17 cellular contexts compared by ENCODE assay signal in genomic region chr6:169445661-169446581, GRCh38.
DNase-seq lines count a peak whose midpoint lies in the region; ATAC-seq and TF ChIP-seq lines count a peak whose summit lies in the region.
"Had no signal": no experiment of that assay in that cellular context is flagged by ENCODE, and none has a peak within 500 bp of the region (broad histone marks: within the 10 kb centered on the region; RNA-seq: fewer than 3 reads in every experiment).

No MANE protein-coding gene starts in this region.

- no peaks in the 10 kb centered on the region for H3K9me3 ChIP-seq in suprapubic skin
- H3K9me3 ChIP-seq: left ventricle myocardium inferior had no signal

- POLR2A ChIA-PET in GM10248 (lab: Yijun Ruan, JAX) = no interaction called here

- TF ChIP-seq EP300 in suprapubic skin (IDR thresholded peaks at IDR 0.05) = no peak

- DNase-seq in NCI-H1417 (lab: John Stamatoyannopoulos, UW) = peak; percentile 65 to 96 (median 95)
- DNase-seq in NCI-H1417 treated with DMSO at 0.1 percent for 48 hours (lab: John Stamatoyannopoulos, UW) = no peak
- peak; percentile 74 for DNase-seq in NCI-H345 treated with DMSO at 0.1 percent for 48 hours (lab: John Stamatoyannopoulos, UW; ENCODE audit: unreplicated experiment)
- no peak for DNase-seq in glutamatergic neuron
- DNase-seq in suprapubic skin (ENCODE audit: low spot score in 2 of 2) = no peak
- no peak for DNase-seq in GM10248 (ENCODE audit: extremely low spot score)
- DNase-seq: activated CD4-positive, alpha-beta memory T cell treated with anti-CD3 and anti-CD28 coated beads for 36 hours; activated effector memory CD4-positive, alpha-beta T cell treated with Interleukin-2 at 50 U/mL for 16 hours; aorta; CD4-positive, alpha-beta memory T cell; left ventricle myocardium inferior had no signal

- H3K4me3 Mint-ChIP-seq in glutamatergic neuron (ENCODE audit: unreplicated experiment) = no peak overlapping the region
- H3K4me3 Mint-ChIP-seq: activated CD4-positive, alpha-beta memory T cell treated with anti-CD3 and anti-CD28 coated beads for 36 hours; CD4-positive, alpha-beta memory T cell; stimulated activated naive CD8-positive, alpha-beta T cell treated with anti-CD3 and anti-CD28 coated beads, Interleukin-15, Interleukin-2, amounts not matched to agents 100 ng/mL and 50 ng/mL, for 24 hours; T-helper 2 cell treated with Interferon-gamma antibody and Interleukin-4, amounts not matched to agents 5 μg/mL and 100 μg/mL, for 36 hours had no signal

- H3K27ac ChIP-seq in suprapubic skin = peak overlapping the region; percentile 5
- H3K27ac ChIP-seq: 22Rv1, left ventricle myocardium inferior, RWPE1 had no signal

- WGBS in suprapubic skin = 78% methylated on average over 13 of the region's 27 CpGs

- no peak overlapping the region for H3K4me3 ChIP-seq in suprapubic skin
- H3K4me3 ChIP-seq: left ventricle myocardium inferior had no signal

- TF ChIP-seq CTCF in glutamatergic neuron (IDR thresholded peaks at IDR 0.05; ENCODE audit: partially characterized antibody, unreplicated experiment) (no peak), suprapubic skin (IDR thresholded peaks at IDR 0.05) (no peak), GM10248 (IDR thresholded peaks at IDR 0.05; ENCODE audit: control extremely low read depth, extremely low read depth, low read depth, missing control alignments) (no peak)

- peaks cover 2% of the 10 kb centered on the region for H3K4me1 Mint-ChIP-seq in glutamatergic neuron (ENCODE audit: low read depth, unreplicated experiment)
- H3K4me1 Mint-ChIP-seq: CD4-positive, alpha-beta memory T cell had no signal

- H3K9me3 Mint-ChIP-seq in glutamatergic neuron (ENCODE audit: unreplicated experiment) = peaks cover 1% of the 10 kb centered on the region
- H3K9me3 Mint-ChIP-seq: activated CD4-positive, alpha-beta memory T cell treated with anti-CD3 and anti-CD28 coated beads for 36 hours; stimulated activated naive CD8-positive, alpha-beta T cell treated with anti-CD3 and anti-CD28 coated beads, Interleukin-15, Interleukin-2, amounts not matched to agents 100 ng/mL and 50 ng/mL, for 24 hours; T-helper 2 cell treated with Interferon-gamma antibody and Interleukin-4, amounts not matched to agents 5 μg/mL and 100 μg/mL, for 36 hours had no signal

- H3K27ac Mint-ChIP-seq in glutamatergic neuron (ENCODE audit: unreplicated experiment) = peak overlapping the region; percentile 31
- H3K27ac Mint-ChIP-seq: activated CD4-positive, alpha-beta memory T cell treated with anti-CD3 and anti-CD28 coated beads for 36 hours; CD4-positive, alpha-beta memory T cell; stimulated activated naive CD8-positive, alpha-beta T cell treated with anti-CD3 and anti-CD28 coated beads, Interleukin-15, Interleukin-2, amounts not matched to agents 100 ng/mL and 50 ng/mL, for 24 hours; T-helper 2 cell treated with Interferon-gamma antibody and Interleukin-4, amounts not matched to agents 5 μg/mL and 100 μg/mL, for 36 hours had no signal

- ATAC-seq in HG02970 (IDR thresholded peaks at IDR 0.05; ENCODE audit: low FRiP score, unreplicated experiment) = no peak
- ATAC-seq in HG03095 (IDR thresholded peaks at IDR 0.05; ENCODE audit: unreplicated experiment) = no peak

- no peaks in the 10 kb centered on the region for H3K27me3 Mint-ChIP-seq in glutamatergic neuron (ENCODE audit: unreplicated experiment)

- H3K4me1 ChIP-seq in suprapubic skin = peaks cover 21% of the 10 kb centered on the region

- no peak for TF ChIP-seq POLR2A in suprapubic skin (IDR thresholded peaks at IDR 0.05)

- no peaks in the 10 kb centered on the region for H3K27me3 ChIP-seq in suprapubic skin

- H3K36me3 Mint-ChIP-seq in glutamatergic neuron (ENCODE audit: unreplicated experiment) = no peaks in the 10 kb centered on the region
- H3K36me3 Mint-ChIP-seq: activated CD4-positive, alpha-beta memory T cell treated with anti-CD3 and anti-CD28 coated beads for 36 hours; CD4-positive, alpha-beta memory T cell had no signal

- CTCF ChIA-PET in GM10248 (lab: Yijun Ruan, JAX) = interaction anchor here (1.6 kb wide), 1 partner anchor 10 kb away, joined by 4 read pairs; no protein-coding TSS in a partner anchor

- no peaks in the 10 kb centered on the region for H3K36me3 ChIP-seq in suprapubic skin
- H3K36me3 ChIP-seq: left ventricle myocardium inferior had no signal

Comparison
In these comparisons a context has a peak if more than half of its experiments do, and no peak if none do; other contexts are left out.
1. DNase-seq: peak in NCI-H1417 (3 of 3) and NCI-H345 treated with DMSO at 0.1 percent for 48 hours (single experiment); none in NCI-H1417 treated with DMSO at 0.1 percent for 48 hours (single experiment), glutamatergic neuron (single experiment), suprapubic skin (0 of 2) and GM10248 (single experiment).